8 cellular contexts compared by ENCODE assay signal in the genomic region with DNA sequence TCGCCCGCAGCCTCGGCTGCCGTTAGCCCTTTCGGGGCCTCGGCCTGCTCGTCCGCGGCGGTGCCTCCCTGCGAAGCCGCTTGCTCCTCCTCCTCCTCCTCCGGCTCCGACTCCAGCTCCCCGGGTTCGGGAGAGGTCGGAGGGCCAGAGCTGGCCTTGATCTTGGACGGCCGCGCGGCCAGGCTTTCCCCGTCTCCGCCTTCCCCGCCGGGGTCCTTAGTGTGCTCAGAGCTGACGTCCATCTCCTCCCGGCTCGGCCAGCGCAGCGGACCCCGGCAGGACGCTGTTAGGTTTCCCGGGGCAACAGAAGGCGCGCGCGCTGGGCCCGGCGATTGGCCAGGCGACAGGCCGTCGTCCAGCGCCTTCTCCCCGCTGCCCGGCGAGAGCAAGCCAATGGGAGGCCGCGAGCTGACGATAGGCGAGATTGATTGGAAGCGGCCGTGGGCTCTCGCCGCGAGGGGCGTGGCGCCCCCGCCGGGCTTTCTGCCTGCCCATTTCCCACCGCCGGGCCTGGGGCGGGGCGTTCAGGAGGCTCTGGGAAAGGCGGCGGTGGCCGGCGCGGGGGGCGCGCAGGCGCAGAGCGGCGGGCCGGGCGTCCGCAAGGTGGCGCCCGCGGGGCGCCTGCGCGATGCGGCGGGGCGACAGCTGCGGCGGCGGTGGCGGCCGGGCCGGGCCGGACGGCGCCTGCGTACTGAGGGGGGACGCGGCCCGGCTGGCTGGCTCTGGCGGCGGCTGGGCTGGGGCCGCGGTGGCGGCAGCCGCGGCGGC. TPM values are rescaled to one million over a fixed set of nuclear protein-coding genes. Genes with fewer than 3 reads are reported as not detected.
A peak's percentile ranks its signal among the peaks of the same experiment; 100 is the strongest.
DNase-seq lines count a peak whose midpoint lies in the region; ATAC-seq, FAIRE-seq and TF ChIP-seq lines count a peak whose summit lies in the region.

A gene with protein sequence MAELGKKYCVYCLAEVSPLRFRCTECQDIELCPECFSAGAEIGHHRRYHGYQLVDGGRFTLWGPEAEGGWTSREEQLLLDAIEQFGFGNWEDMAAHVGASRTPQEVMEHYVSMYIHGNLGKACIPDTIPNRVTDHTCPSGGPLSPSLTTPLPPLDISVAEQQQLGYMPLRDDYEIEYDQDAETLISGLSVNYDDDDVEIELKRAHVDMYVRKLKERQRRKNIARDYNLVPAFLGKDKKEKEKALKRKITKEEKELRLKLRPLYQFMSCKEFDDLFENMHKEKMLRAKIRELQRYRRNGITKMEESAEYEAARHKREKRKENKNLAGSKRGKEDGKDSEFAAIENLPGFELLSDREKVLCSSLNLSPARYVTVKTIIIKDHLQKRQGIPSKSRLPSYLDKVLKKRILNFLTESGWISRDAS (plus strand): TSS at position 676 of the 768 bp plus-strand sequence. CDS start 208 bp downstream, outside the sequence.

- no TSS peak for BruUV-seq in endothelial cell of umbilical vein (replicated peaks; lab: Mats Ljungman, UMichigan)

- ATAC-seq in GM21515 (IDR thresholded peaks at IDR 0.05; ENCODE audit: unreplicated experiment), result peak; percentile 71

- H3K4me1 ChIP-seq in OCI-LY1 (ENCODE audit: insufficient read depth, low read length, severe bottlenecking) (peaks cover 29% of the 10 kb centered on the region), endothelial cell of umbilical vein (ENCODE audit: control insufficient read depth, extremely low read depth, insufficient read depth, low read length) (peaks cover 17% of the 10 kb centered on the region)

- H3K9me3 ChIP-seq in OCI-LY1 (ENCODE audit: low read length) (no peaks in the 10 kb centered on the region), endothelial cell of umbilical vein (replicated peaks; ENCODE audit: control insufficient read depth, insufficient read depth, low read length) (no peaks in the 10 kb centered on the region)

- DNase-seq in DMS 273 (lab: John Stamatoyannopoulos, UW; ENCODE audit: unreplicated experiment) (peak; percentile 97), HuH-7 (ENCODE audit: low spot score) (peak; percentile 100), endothelial cell of umbilical vein (ENCODE audit: low read depth, low spot score) (peak; percentile 98), midbrain (lab: John Stamatoyannopoulos, UW) (peak; percentile 97)
- peak; percentile 96 for DNase-seq in activated CD8-positive, alpha-beta memory T cell treated with anti-CD3 and anti-CD28 coated beads, Interleukin-2, amount 50 U/mL, for 48 hours
- peak; percentile 84 for DNase-seq in stimulated activated CD8-positive, alpha-beta memory T cell treated with anti-CD3 and anti-CD28 coated beads, Interleukin-2, amount 100 ng/mL, for 1 hour (ENCODE audit: low read depth in 2 of 2)

- H3K9me1 ChIP-seq in endothelial cell of umbilical vein (replicated peaks; ENCODE audit: control insufficient read depth, extremely low read depth, insufficient read depth, low read length), result no peaks in the 10 kb centered on the region

- FAIRE-seq in endothelial cell of umbilical vein (lab: Jason Lieb, UNC), result peak; percentile 96

- H3K4me2 ChIP-seq in OCI-LY1 (ENCODE audit: low read length), result peak within 1 kb of the TSS; percentile 92
- peak within 1 kb of the TSS; percentile 68 for H3K4me2 ChIP-seq in endothelial cell of umbilical vein (ENCODE audit: insufficient read depth, low read length)

- TF ChIP-seq CTCF in OCI-LY1 (IDR thresholded peaks at IDR 0.05; ENCODE audit: low read length) (no peak), endothelial cell of umbilical vein (IDR thresholded peaks at IDR 0.05; ENCODE audit: extremely low read depth in 1 of 2, insufficient read depth in 1 of 2, low read depth in 1 of 2, low read length in 2 of 2) (peak; percentile 8 to 32)

- H3K79me2 ChIP-seq in OCI-LY1 (ENCODE audit: insufficient read depth, low read length) (peaks cover 26% of the 10 kb centered on the region), endothelial cell of umbilical vein (ENCODE audit: control insufficient read depth, insufficient read depth, low read length) (peaks cover 41% of the 10 kb centered on the region)

- H3K9ac ChIP-seq in OCI-LY1 (ENCODE audit: low read length), result peak within 1 kb of the TSS; percentile 88
- peak within 1 kb of the TSS; percentile 81 for H3K9ac ChIP-seq in endothelial cell of umbilical vein (replicated peaks; ENCODE audit: extremely low read depth, insufficient read depth, low read length)

- peak within 1 kb of the TSS; percentile 16 for H3K27ac ChIP-seq in OCI-LY1 (ENCODE audit: low read depth, low read length, poor library complexity, severe bottlenecking)
- peak within 1 kb of the TSS; percentile 68 for H3K27ac ChIP-seq in endothelial cell of umbilical vein (ENCODE audit: insufficient read depth, low read depth, low read length)

- TF ChIP-seq POLR2A in endothelial cell of umbilical vein (IDR thresholded peaks at IDR 0.05; ENCODE audit: low read depth, low read length), result no peak

- H3K4me3 ChIP-seq in OCI-LY1 (ENCODE audit: low read depth, low read length, poor library complexity, severe bottlenecking) (peak within 1 kb of the TSS; percentile 86), endothelial cell of umbilical vein (replicated peaks in 1 of 3; ENCODE audit: insufficient read depth in 1 of 3, low read depth in 1 of 3, low read length in 3 of 3) (peak within 1 kb of the TSS; percentile 69 to 91 (median 75))

- no peaks in the 10 kb centered on the region for H3F3A ChIP-seq in OCI-LY1 (ENCODE audit: insufficient read depth, low read length)

- no peaks in the 10 kb centered on the region for H3K9me2 ChIP-seq in OCI-LY1 (ENCODE audit: low read depth, low read length)

- H4K20me1 ChIP-seq in OCI-LY1 (ENCODE audit: insufficient read depth, low read length), result no peaks in the 10 kb centered on the region
- no peaks in the 10 kb centered on the region for H4K20me1 ChIP-seq in endothelial cell of umbilical vein (replicated peaks; ENCODE audit: control insufficient read depth, extremely low read depth, insufficient read depth, low read length)

- dilution Hi-C loops in endothelial cell of umbilical vein (cut with MboI; ENCODE audit: extremely low pct_ligation_motif_present, low sequenced_read_pairs), result no loop called here

- POLR2A ChIA-PET in endothelial cell of umbilical vein (lab: Charles Lee), result interaction anchor here (0.8 to 1.3 kb wide), 4 partner anchors 12 to 56 kb away, joined by 3 to 10 read pairs (median 3); a partner anchor contains a TSS

- intact Hi-C loops in endothelial cell of umbilical vein (cut with micrococcal nuclease), result loop anchor here (1.0 to 10.0 kb wide), 6 partner anchors 12 to 258 kb away; a partner anchor contains a TSS

- H3K36me3 ChIP-seq in OCI-LY1 (ENCODE audit: insufficient read depth, low read length) (no peaks in the 10 kb centered on the region), endothelial cell of umbilical vein (ENCODE audit: control insufficient read depth in 2 of 2, extremely low read depth in 1 of 2, insufficient read depth in 2 of 2, low read length in 2 of 2) (no peaks in the 10 kb centered on the region)

- no peak within 1 kb of the TSS for H2AFZ ChIP-seq in OCI-LY1 (ENCODE audit: low read length)
- peak within 1 kb of the TSS; percentile 97 for H2AFZ ChIP-seq in endothelial cell of umbilical vein (ENCODE audit: low read depth, low read length)

- H3K27me3 ChIP-seq in OCI-LY1 (ENCODE audit: insufficient read depth, low read length), result no peaks in the 10 kb centered on the region
- H3K27me3 ChIP-seq in endothelial cell of umbilical vein (ENCODE audit: control insufficient read depth in 2 of 2, insufficient read depth in 2 of 2, low read length in 2 of 2), result no peaks in the 10 kb centered on the region

- CTCF ChIA-PET in endothelial cell of umbilical vein (lab: Charles Lee), result interaction anchor here (0.6 to 4.6 kb wide), 15 partner anchors 8 to 137 kb away, joined by 3 to 41 read pairs (median 5); a partner anchor contains a TSS

TF ChIP-seq in endothelial cell of umbilical vein, 7 proteins besides CTCF, POLR2A, EP300 and RAD21:
- TF ChIP-seq JUN (IDR thresholded peaks at IDR 0.05; ENCODE audit: borderline replicate concordance, insufficient read depth, insufficient read length, low read depth) (no peak), FOS (IDR thresholded peaks at IDR 0.05; ENCODE audit: borderline replicate concordance, insufficient read depth, low read length) (no peak)
- TF ChIP-seq, protein P1, sequence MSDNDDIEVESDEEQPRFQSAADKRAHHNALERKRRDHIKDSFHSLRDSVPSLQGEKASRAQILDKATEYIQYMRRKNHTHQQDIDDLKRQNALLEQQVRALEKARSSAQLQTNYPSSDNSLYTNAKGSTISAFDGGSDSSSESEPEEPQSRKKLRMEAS (IDR thresholded peaks at IDR 0.05; ENCODE audit: insufficient read depth, insufficient read length), result peak; percentile 6

RNA-seq across cellular contexts. Expression of the gene that starts here (rescaled TPM):
- total RNA-seq in endothelial cell of umbilical vein, result 11.5 and 12.3 TPM in 2 replicates
- polyA plus RNA-seq in endothelial cell of umbilical vein, result 5.0 and 5.5 TPM in 2 replicates
- polyA plus RNA-seq in endothelial cell of umbilical vein (2011; cell fraction: cytosol; rRNA removed), result 4.9 and 5.4 TPM in 2 replicates
- polyA plus RNA-seq in endothelial cell of umbilical vein (2011; cell fraction: nucleus; rRNA removed), result 4.7 and 5.0 TPM in 2 replicates
- 8.8 and 9.2 TPM in 2 replicates for polyA plus RNA-seq in endothelial cell of umbilical vein (2012)
- 7.7 and 9.0 TPM in 2 replicates for polyA minus RNA-seq in endothelial cell of umbilical vein
- 5.0 TPM for polyA minus RNA-seq in endothelial cell of umbilical vein (2011; cell fraction: cytosol; rRNA and poly(A)+ RNA removed)
- 4.2 and 4.7 TPM in 2 replicates for polyA minus RNA-seq in endothelial cell of umbilical vein (2011; cell fraction: nucleus; rRNA and poly(A)+ RNA removed)

Comparison
In these comparisons a context has a peak if more than half of its experiments do, and no peak if none do; other contexts are left out.
1. Peak in every context shown above with its lines: DNase-seq, ATAC-seq, H3K4me3 ChIP-seq and H3K27ac ChIP-seq.